9 cellular contexts compared by ENCODE assay signal in the genomic region with DNA sequence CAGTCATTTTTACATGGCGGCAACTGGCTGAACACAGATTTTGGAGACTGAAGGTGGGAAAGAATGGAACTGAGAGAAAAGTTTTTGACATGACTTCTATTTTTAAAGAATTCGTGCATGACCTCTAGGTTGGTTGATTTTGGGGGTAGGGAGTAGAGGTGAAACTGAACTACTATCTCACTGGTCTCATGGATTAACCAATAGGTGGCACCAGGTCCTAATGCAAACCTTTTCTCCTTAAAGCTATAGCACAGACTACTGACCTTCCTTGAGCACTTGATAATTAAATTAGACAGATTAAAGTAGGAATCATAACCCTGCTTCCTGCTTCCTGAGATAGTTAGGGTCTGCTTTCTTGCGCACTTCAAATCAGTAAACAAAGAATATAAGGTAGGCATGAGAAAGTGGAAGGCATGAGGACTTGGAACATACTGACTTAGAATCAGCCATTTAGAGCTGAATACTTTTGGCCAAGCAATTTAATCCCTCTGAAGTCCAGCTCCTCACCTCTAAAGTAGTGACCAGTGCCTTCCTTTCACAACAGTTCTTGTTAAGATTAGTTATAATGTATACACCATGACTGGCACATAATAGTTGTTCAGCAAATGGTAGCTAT.
DNase-seq lines count a peak whose midpoint lies in the region; ATAC-seq lines count a peak whose summit lies in the region.
"Had no signal": no experiment of that assay in that cellular context is flagged by ENCODE, and none has a peak within 500 bp of the region (broad histone marks: within the 10 kb centered on the region; RNA-seq: fewer than 3 reads in every experiment).

No MANE protein-coding gene starts in this region.

- DNase-seq in NCI-H345 treated with DMSO at 0.1 percent for 48 hours (lab: John Stamatoyannopoulos, UW; ENCODE audit: unreplicated experiment), result peak; percentile 28
- DNase-seq in NCI-H345 (lab: John Stamatoyannopoulos, UW), result no peak
- peak; percentile 3 to 65 for DNase-seq in NCI-H524 (lab: John Stamatoyannopoulos, UW)
- peak; percentile 46 for DNase-seq in dermis blood vessel endothelial cell
- peak; percentile 33 for DNase-seq in stromal cell of bone marrow (ENCODE audit: low read depth)
- DNase-seq in foreskin melanocyte, result no peak
- DNase-seq in activated CD8-positive, alpha-beta memory T cell treated with anti-CD3 and anti-CD28 coated beads, Interleukin-2, amount 50 U/mL, for 48 hours, result no peak
- DNase-seq: C1 segment of cervical spinal cord had no signal

- no peak for ATAC-seq in HG03039 (IDR thresholded peaks at IDR 0.05; ENCODE audit: unreplicated experiment)

Comparison
In these comparisons a context has a peak if more than half of its experiments do, and no peak if none do; other contexts are left out.
1. DNase-seq: peak in NCI-H345 treated with DMSO at 0.1 percent for 48 hours (single experiment), NCI-H524 (2 of 2), dermis blood vessel endothelial cell (single experiment) and stromal cell of bone marrow (single experiment); none in NCI-H345 (single experiment), foreskin melanocyte (single experiment) and activated CD8-positive, alpha-beta memory T cell treated with anti-CD3 and anti-CD28 coated beads, Interleukin-2, amount 50 U/mL, for 48 hours (single experiment).